In genomic region chr1:111228748-111229126, GRCh38 we compare ENCODE assay signal across 2 cellular contexts.
TF ChIP-seq lines count a peak whose summit lies in the region.

No MANE protein-coding gene starts in this region.

TF ChIP-seq in HCT116, 20 proteins besides CTCF, POLR2A, EP300 and RAD21:
- TF ChIP-seq REST (IDR thresholded peaks at IDR 0.05; ENCODE audit: low read depth), result no peak
- no peak for TF ChIP-seq YY1 (IDR thresholded peaks at IDR 0.05; ENCODE audit: extremely low read depth, insufficient replicate concordance, low read depth, low read length)
- TF ChIP-seq CBX3 (IDR thresholded peaks at IDR 0.05; ENCODE audit: low read depth), result no peak
- TF ChIP-seq ATF3 (IDR thresholded peaks at IDR 0.05), result no peak
- no peak for TF ChIP-seq ZBTB33 (IDR thresholded peaks at IDR 0.05; ENCODE audit: extremely low read depth, insufficient replicate concordance, low read length)
- no peak for TF ChIP-seq TCF7L2 (IDR thresholded peaks at IDR 0.05; ENCODE audit: borderline replicate concordance, extremely low read depth, insufficient read depth, insufficient read length)
- TF ChIP-seq CEBPB (IDR thresholded peaks at IDR 0.05; ENCODE audit: low read depth), result no peak
- TF ChIP-seq POLR2AphosphoS5 (IDR thresholded peaks at IDR 0.05; ENCODE audit: low read depth, low read length), result no peak
- no peak for TF ChIP-seq EZH2phosphoT487 (IDR thresholded peaks at IDR 0.05; ENCODE audit: borderline replicate concordance)
- TF ChIP-seq JUND (IDR thresholded peaks at IDR 0.05), result no peak
- TF ChIP-seq SIN3A (IDR thresholded peaks at IDR 0.05; ENCODE audit: low read depth), result no peak
- no peak for TF ChIP-seq ZFX (IDR thresholded peaks at IDR 0.05)
- TF ChIP-seq EZH2 (IDR thresholded peaks at IDR 0.05), result no peak
- no peak for TF ChIP-seq EGR1 (IDR thresholded peaks at IDR 0.05; ENCODE audit: low read depth)
- no peak for TF ChIP-seq MAX (IDR thresholded peaks at IDR 0.05)

TF ChIP-seq in GM12878, 131 proteins besides CTCF, POLR2A, EP300 and RAD21:
- no peak for TF ChIP-seq POLR2AphosphoS5 (IDR thresholded peaks at IDR 0.05; ENCODE audit: low read length)
- no peak for TF ChIP-seq YY1 (IDR thresholded peaks at IDR 0.05; ENCODE audit: low read depth, low read length)
- TF ChIP-seq SMAD5 (IDR thresholded peaks at IDR 0.05; ENCODE audit: low read depth), result no peak
- no peak for TF ChIP-seq NR2C2 (IDR thresholded peaks at IDR 0.05; ENCODE audit: borderline replicate concordance, control insufficient read depth, insufficient read length, low read depth)
- no peak for TF ChIP-seq MLLT1 (IDR thresholded peaks at IDR 0.05)
- TF ChIP-seq PRDM15 (CRISPR knock-in tag; IDR thresholded peaks at IDR 0.05), result no peak
- no peak for TF ChIP-seq CHD1 (IDR thresholded peaks at IDR 0.05; ENCODE audit: low read depth, low read length)
- no peak for TF ChIP-seq ZZZ3 (IDR thresholded peaks at IDR 0.05; ENCODE audit: control insufficient read depth, insufficient read length, low read depth)
- no peak for TF ChIP-seq SUZ12 (IDR thresholded peaks at IDR 0.05; ENCODE audit: unreplicated experiment)
- TF ChIP-seq FOS (IDR thresholded peaks at IDR 0.05; ENCODE audit: borderline replicate concordance, extremely low read depth, insufficient read length), result no peak
- TF ChIP-seq JUND (IDR thresholded peaks at IDR 0.05; ENCODE audit: low read depth, low read length), result no peak
- TF ChIP-seq E2F8 (IDR thresholded peaks at IDR 0.05; ENCODE audit: low read depth, partially characterized antibody), result no peak
- no peak for TF ChIP-seq SREBF1 (IDR thresholded peaks at IDR 0.05; ENCODE audit: low read length)
- no peak for TF ChIP-seq NFYA (IDR thresholded peaks at IDR 0.05; ENCODE audit: borderline replicate concordance, low read depth, low read length)
